9 cellular contexts compared by ENCODE assay signal in the genomic region with DNA sequence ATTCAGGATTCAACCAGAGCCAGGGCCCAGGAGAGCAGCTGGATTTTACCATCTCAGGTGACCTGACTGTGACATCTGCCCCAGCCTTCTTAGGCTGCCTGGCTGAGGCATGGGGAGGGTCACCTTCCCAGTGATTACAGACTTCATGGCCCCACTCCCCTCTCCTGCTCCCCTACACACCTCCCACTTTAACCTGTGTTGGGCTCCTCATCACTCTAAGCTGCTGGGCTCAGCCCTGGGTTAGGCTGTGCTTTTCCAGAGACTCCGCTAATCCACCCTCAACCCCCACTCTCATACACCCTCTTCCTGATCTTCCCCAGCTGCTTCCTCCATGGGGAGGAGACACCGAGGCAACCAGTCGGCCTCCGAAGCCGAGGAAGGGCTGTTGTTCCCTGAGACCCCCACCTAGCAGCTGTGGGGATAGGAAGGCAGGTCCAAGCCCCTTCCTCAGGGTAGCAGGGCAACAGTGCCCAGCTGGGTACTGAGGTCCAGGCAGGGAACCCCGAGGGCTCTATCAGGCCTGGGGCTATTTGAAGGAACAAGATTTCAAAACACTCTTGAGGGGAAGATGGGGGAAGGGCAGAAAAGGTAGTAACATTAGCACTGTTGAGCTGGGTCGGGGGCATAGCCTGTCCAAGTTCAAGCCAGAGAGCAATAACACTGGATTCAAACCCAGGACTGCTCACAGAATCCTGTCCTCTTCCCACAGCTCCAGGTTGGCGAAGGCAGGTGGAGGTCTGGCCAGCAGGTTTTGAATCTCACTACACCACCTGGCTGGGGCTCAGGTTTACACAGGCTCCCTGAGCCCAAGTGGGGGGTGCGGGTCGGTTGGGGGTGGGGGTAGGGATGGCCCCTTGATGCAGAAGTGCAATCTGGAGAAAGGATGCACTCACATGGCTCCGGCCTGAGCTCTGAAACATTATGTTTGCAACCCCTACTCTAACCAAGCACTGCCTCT. TPM values are rescaled to one million over a fixed set of nuclear protein-coding genes. Genes with fewer than 3 reads are reported as not detected.
DNase-seq lines count a peak whose midpoint lies in the region; ATAC-seq, FAIRE-seq and TF ChIP-seq lines count a peak whose summit lies in the region.
"Had no signal": no experiment of that assay in that cellular context is flagged by ENCODE, and none has a peak within 500 bp of the region (broad histone marks: within the 10 kb centered on the region; RNA-seq: fewer than 3 reads in every experiment).

No MANE protein-coding gene starts in this region.

- H3K27me3 ChIP-seq in GM23248 (replicated peaks; ENCODE audit: insufficient read depth) (no peaks in the 10 kb centered on the region), endothelial cell of umbilical vein (ENCODE audit: control insufficient read depth in 2 of 2, insufficient read depth in 2 of 2, low read length in 2 of 2) (no peaks in the 10 kb centered on the region), psoas muscle (ENCODE audit: insufficient read depth in 3 of 3, low read length in 2 of 3) (peaks cover 0 to 4% (median 3%) of the 10 kb centered on the region in 3 donors)

- H3K4me2 ChIP-seq in GM23248 (ENCODE audit: unreplicated experiment) (no peak overlapping the region), endothelial cell of umbilical vein (ENCODE audit: insufficient read depth, low read length) (no peak overlapping the region)

- intact Hi-C loops in endothelial cell of umbilical vein (cut with micrococcal nuclease) (no loop called here), psoas muscle (cut with DNase I) (no loop called here)

- peaks cover 17% of the 10 kb centered on the region for H3F3A ChIP-seq in GM23248 (ENCODE audit: insufficient read depth)

- WGBS in GM23248 (ENCODE audit: low coverage in 1 of 2, low lambda C conversion rate in 2 of 2, missing lambda C conversion rate in 2 of 2), 2 experiments, result 85 to 90% methylated on average over 8 to 11 of the region's 11 CpGs
- WGBS in psoas muscle, 3 donors, result 62 to 74% (median 72%) methylated on average over 11 of the region's 11 CpGs

- peak overlapping the region; percentile 58; the same call in 1 of the 2 replicates for H3K9ac ChIP-seq in GM23248
- no peak overlapping the region for H3K9ac ChIP-seq in endothelial cell of umbilical vein (replicated peaks; ENCODE audit: extremely low read depth, insufficient read depth, low read length)

- ATAC-seq in psoas muscle (no peak), HG03045 (IDR thresholded peaks at IDR 0.05; ENCODE audit: unreplicated experiment) (no peak), GM19351 (IDR thresholded peaks at IDR 0.05; ENCODE audit: unreplicated experiment) (no peak), HG03280 (IDR thresholded peaks at IDR 0.05; ENCODE audit: unreplicated experiment) (no peak)

- H3K4me1 ChIP-seq in GM23248 (ENCODE audit: insufficient read depth) (peaks cover 16% of the 10 kb centered on the region), endothelial cell of umbilical vein (ENCODE audit: control insufficient read depth, extremely low read depth, insufficient read depth, low read length) (peaks cover 28% of the 10 kb centered on the region), psoas muscle (peaks cover 13% of the 10 kb centered on the region)

- H4K20me1 ChIP-seq in GM23248 (ENCODE audit: insufficient read depth) (peaks cover 4% of the 10 kb centered on the region; the same call in 1 of the 2 replicates), endothelial cell of umbilical vein (replicated peaks; ENCODE audit: control insufficient read depth, extremely low read depth, insufficient read depth, low read length) (no peaks in the 10 kb centered on the region)

- H3K4me3 ChIP-seq in GM23248 (peak overlapping the region; percentile 74), endothelial cell of umbilical vein (replicated peaks in 1 of 3; ENCODE audit: insufficient read depth in 1 of 3, low read depth in 1 of 3, low read length in 3 of 3) (no peak overlapping the region), psoas muscle (peak overlapping the region; percentile 77)
- H3K4me3 ChIP-seq: lung had no signal

- H3K27ac ChIP-seq in GM23248, result no peak overlapping the region
- no peak overlapping the region for H3K27ac ChIP-seq in endothelial cell of umbilical vein (ENCODE audit: insufficient read depth, low read depth, low read length)
- H3K27ac ChIP-seq in psoas muscle, result no peak overlapping the region

- H3K9me2 ChIP-seq in GM23248 (ENCODE audit: insufficient read depth), result no peaks in the 10 kb centered on the region

- no peak for TF ChIP-seq POLR2A in endothelial cell of umbilical vein (IDR thresholded peaks at IDR 0.05; ENCODE audit: low read depth, low read length)

- H3K9me1 ChIP-seq in endothelial cell of umbilical vein (replicated peaks; ENCODE audit: control insufficient read depth, extremely low read depth, insufficient read depth, low read length), result no peaks in the 10 kb centered on the region

- CTCF ChIA-PET in endothelial cell of umbilical vein (lab: Charles Lee), result interaction anchor here (0.7 to 17.5 kb wide), 9 partner anchors 9 to 60 kb away, joined by 3 to 209 read pairs (median 6); no protein-coding TSS in a partner anchor

- 0 out of 2 replicates have a peak, but pooled peaks cover 1% of the 10 kb centered on the region for H3K36me3 ChIP-seq in GM23248 (ENCODE audit: low read depth)
- H3K36me3 ChIP-seq in endothelial cell of umbilical vein (ENCODE audit: control insufficient read depth in 2 of 2, extremely low read depth in 1 of 2, insufficient read depth in 2 of 2, low read length in 2 of 2), result no peaks in the 10 kb centered on the region
- no peaks in the 10 kb centered on the region for H3K36me3 ChIP-seq in psoas muscle (ENCODE audit: insufficient read depth in 1 of 2, low read depth in 1 of 2)

- peaks cover 26% of the 10 kb centered on the region for H3K79me2 ChIP-seq in GM23248 (ENCODE audit: insufficient read depth)
- H3K79me2 ChIP-seq in endothelial cell of umbilical vein (ENCODE audit: control insufficient read depth, insufficient read depth, low read length), result peaks cover 23% of the 10 kb centered on the region

- H2AFZ ChIP-seq in GM23248 (no peak overlapping the region), endothelial cell of umbilical vein (ENCODE audit: low read depth, low read length) (no peak overlapping the region)

- dilution Hi-C loops in endothelial cell of umbilical vein (cut with MboI; ENCODE audit: extremely low pct_ligation_motif_present, low sequenced_read_pairs), result no loop called here

- TF ChIP-seq CTCF in endothelial cell of umbilical vein (IDR thresholded peaks at IDR 0.05; ENCODE audit: extremely low read depth in 1 of 2, insufficient read depth in 1 of 2, low read depth in 1 of 2, low read length in 2 of 2) (no peak), psoas muscle (IDR thresholded peaks at IDR 0.05) (no peak)

- in situ Hi-C loops in GM23248 (cut with MboI), result no loop called here

- BruUV-seq in endothelial cell of umbilical vein (replicated peaks; lab: Mats Ljungman, UMichigan), result no TSS peak

- no peak for FAIRE-seq in endothelial cell of umbilical vein (lab: Jason Lieb, UNC)

- H3K9me3 ChIP-seq in GM23248 (ENCODE audit: low read depth) (no peaks in the 10 kb centered on the region), endothelial cell of umbilical vein (replicated peaks; ENCODE audit: control insufficient read depth, insufficient read depth, low read length) (no peaks in the 10 kb centered on the region), psoas muscle (no peaks in the 10 kb centered on the region)

- DNase-seq in GM23248 (no peak), NCI-H82 (lab: John Stamatoyannopoulos, UW) (peak; percentile 98), endothelial cell of umbilical vein (ENCODE audit: low read depth, low spot score) (peak; percentile 33), psoas muscle (no peak)
- DNase-seq in stimulated activated CD4-positive, alpha-beta T cell treated with anti-CD3 and anti-CD28 coated beads, Interleukin-4, amount 100 ng/mL, for 24 hours, result no peak

- POLR2A ChIA-PET in endothelial cell of umbilical vein (lab: Charles Lee), result no interaction called here

RNA-seq across cellular contexts. Expression of gene IMPDH1, which starts 1.8 kb away (rescaled TPM):
- 97.3 and 104 TPM in 2 replicates for total RNA-seq in GM23248 (2014; rRNA removed; shearing (Covaris generic))
- polyA plus RNA-seq in GM23248 (2016; fragmentation: Nextera tagmentation; extraction: Ambion mirVana) (89.9 and 93.6 TPM in 2 replicates), endothelial cell of umbilical vein (78.8 and 87.3 TPM in 2 replicates), psoas muscle (1 to 10 TPM; 5.6 to 8.8 (median 6.2) TPM)
- total RNA-seq in endothelial cell of umbilical vein (91.7 and 97.9 TPM in 2 replicates), psoas muscle (10 to 100 TPM in 1 of 4 donors, 1 to 10 TPM in 3; 6.2 to 10.3 (median 8.6) TPM)
- polyA plus RNA-seq in endothelial cell of umbilical vein (2011; cell fraction: cytosol; rRNA removed), result 63.5 and 69.3 TPM in 2 replicates
- 87.0 and 95.4 TPM in 2 replicates for polyA plus RNA-seq in endothelial cell of umbilical vein (2011; cell fraction: nucleus; rRNA removed)
- 68.1 and 72.5 TPM in 2 replicates for polyA plus RNA-seq in endothelial cell of umbilical vein (2012)
- polyA minus RNA-seq in endothelial cell of umbilical vein, result 94.3 and 126 TPM in 2 replicates
- polyA minus RNA-seq in endothelial cell of umbilical vein (2011; cell fraction: cytosol; rRNA and poly(A)+ RNA removed), result 59.1 TPM
- 37.9 and 42.1 TPM in 2 replicates for polyA minus RNA-seq in endothelial cell of umbilical vein (2011; cell fraction: nucleus; rRNA and poly(A)+ RNA removed)

RNA-seq across cellular contexts. Expression of gene PRRT4, which starts 46.5 kb away (rescaled TPM):
- total RNA-seq in GM23248 (2014; rRNA removed; shearing (Covaris generic)), result not detected in 2 replicates
- polyA plus RNA-seq in GM23248 (2016; fragmentation: Nextera tagmentation; extraction: Ambion mirVana), result not detected in 2 replicates
- total RNA-seq in endothelial cell of umbilical vein, result not detected in 2 replicates
- 0.03 and 0.08 TPM in 2 replicates for polyA plus RNA-seq in endothelial cell of umbilical vein
- polyA plus RNA-seq in endothelial cell of umbilical vein (2011; cell fraction: cytosol; rRNA removed), result 0.01 TPM in 1 of 2 replicates, not detected in the other
- polyA plus RNA-seq in endothelial cell of umbilical vein (2011; cell fraction: nucleus; rRNA removed), result not detected in 2 replicates
- not detected in 2 replicates for polyA plus RNA-seq in endothelial cell of umbilical vein (2012)
- not detected in 2 replicates for polyA minus RNA-seq in endothelial cell of umbilical vein
- polyA minus RNA-seq in endothelial cell of umbilical vein (2011; cell fraction: cytosol; rRNA and poly(A)+ RNA removed), result not detected
- not detected in 2 replicates for polyA minus RNA-seq in endothelial cell of umbilical vein (2011; cell fraction: nucleus; rRNA and poly(A)+ RNA removed)
- 10 to 100 TPM in 2 of 4 donors, 1 to 10 TPM in 2; 2.0 to 27.7 (median 8.1) TPM for total RNA-seq in psoas muscle
- polyA plus RNA-seq in psoas muscle, result 1 to 10 TPM in 2 of 3 donors, under 1 TPM in 1; 0.87 to 3.5 (median 3.0) TPM

RNA-seq across cellular contexts. Expression of gene HILPDA, which starts 47.6 kb away (rescaled TPM):
- 10.2 and 18.5 TPM in 2 replicates for total RNA-seq in GM23248 (2014; rRNA removed; shearing (Covaris generic))
- polyA plus RNA-seq in GM23248 (2016; fragmentation: Nextera tagmentation; extraction: Ambion mirVana) (26.6 and 27.6 TPM in 2 replicates), endothelial cell of umbilical vein (18.8 and 21.7 TPM in 2 replicates), psoas muscle (1 to 10 TPM; 4.1 to 9.7 (median 8.5) TPM)
- total RNA-seq in endothelial cell of umbilical vein (14.1 and 14.4 TPM in 2 replicates), psoas muscle (1 to 10 TPM; 1.9 to 6.0 (median 2.8) TPM)
- polyA plus RNA-seq in endothelial cell of umbilical vein (2011; cell fraction: cytosol; rRNA removed), result 16.9 and 17.7 TPM in 2 replicates
- 14.6 and 16.2 TPM in 2 replicates for polyA plus RNA-seq in endothelial cell of umbilical vein (2011; cell fraction: nucleus; rRNA removed)
- 8.3 and 12.2 TPM in 2 replicates for polyA plus RNA-seq in endothelial cell of umbilical vein (2012)
- 12.3 and 12.7 TPM in 2 replicates for polyA minus RNA-seq in endothelial cell of umbilical vein
- 12.8 TPM for polyA minus RNA-seq in endothelial cell of umbilical vein (2011; cell fraction: cytosol; rRNA and poly(A)+ RNA removed)
- polyA minus RNA-seq in endothelial cell of umbilical vein (2011; cell fraction: nucleus; rRNA and poly(A)+ RNA removed), result 6.7 and 15.3 TPM in 2 replicates

Comparison
In these comparisons a context has a peak if more than half of its experiments do, and no peak if none do; other contexts are left out.
1. DNase-seq: peak in NCI-H82 (single experiment) and endothelial cell of umbilical vein (single experiment); none in GM23248 (single experiment), psoas muscle (0 of 2) and stimulated activated CD4-positive, alpha-beta T cell treated with anti-CD3 and anti-CD28 coated beads, Interleukin-4, amount 100 ng/mL, for 24 hours (single experiment).
2. H3K4me3 ChIP-seq: peak in GM23248 (single experiment) and psoas muscle (single experiment); none in endothelial cell of umbilical vein (0 of 3).